17 cellular contexts compared by ENCODE assay signal in genomic region chr5:37777472-37778135, GRCh38.
DNase-seq lines count a peak whose midpoint lies in the region; ATAC-seq and TF ChIP-seq lines count a peak whose summit lies in the region.
"Had no signal": no experiment of that assay in that cellular context is flagged by ENCODE, and none has a peak within 500 bp of the region (broad histone marks: within the 10 kb centered on the region; RNA-seq: fewer than 3 reads in every experiment).

No MANE protein-coding gene starts in this region.

- H3K4me3 ChIP-seq in fibroblast of villous mesenchyme (ENCODE audit: low read depth, low read length) (no peak overlapping the region), smooth muscle cell (no peak overlapping the region), ascending aorta (no peak overlapping the region)
- H3K4me3 ChIP-seq: colonic mucosa, HAP-1, skin epidermis, tibial nerve had no signal

- H3K36me3 ChIP-seq in smooth muscle cell (ENCODE audit: low read depth), result no peaks in the 10 kb centered on the region
- H3K36me3 ChIP-seq in ascending aorta, result no peaks in the 10 kb centered on the region
- H3K36me3 ChIP-seq: colonic mucosa, HAP-1, tibial nerve had no signal

- H3K79me2 ChIP-seq in smooth muscle cell (ENCODE audit: low read depth), result no peaks in the 10 kb centered on the region

- peak overlapping the region; percentile 75 for H3K9ac ChIP-seq in smooth muscle cell (ENCODE audit: low read depth)

- H3K9me3 ChIP-seq in smooth muscle cell (replicated peaks; ENCODE audit: low read depth) (no peaks in the 10 kb centered on the region), ascending aorta (peaks cover 6 to 13% of the 10 kb centered on the region in 2 donors)
- H3K9me3 ChIP-seq: colonic mucosa had no signal

- H3K27me3 ChIP-seq in smooth muscle cell (ENCODE audit: low read depth) (no peaks in the 10 kb centered on the region), ascending aorta (no peaks in the 10 kb centered on the region)
- H3K27me3 ChIP-seq: colonic mucosa, tibial nerve had no signal

- 72% methylated on average over 14 of the region's 14 CpGs for WGBS in smooth muscle cell (ENCODE audit: low lambda C conversion rate)

- DNase-seq in HS-5 (ENCODE audit: low read depth) (peak; percentile 99), SK-N-DZ (ENCODE audit: low spot score) (peak; percentile 64), fibroblast of villous mesenchyme (ENCODE audit: low read depth) (peak; percentile 95), smooth muscle cell (lab: John Stamatoyannopoulos, UW; ENCODE audit: unreplicated experiment) (no peak), GM19240 (ENCODE audit: insufficient read length, low spot score) (no peak), ascending aorta (ENCODE audit: low spot score in 2 of 2) (no peak), NCI-H2081 (lab: John Stamatoyannopoulos, UW) (no peak)
- DNase-seq: colonic mucosa, NCI-H345, SW 1271 had no signal

- H3K27ac ChIP-seq in smooth muscle cell (ENCODE audit: low read depth), result peak overlapping the region; percentile 94
- no peak overlapping the region for H3K27ac ChIP-seq in ascending aorta
- H3K27ac ChIP-seq: C4-2B, epithelial cell of prostate, tibial nerve had no signal

- no peaks in the 10 kb centered on the region for H4K20me1 ChIP-seq in smooth muscle cell (ENCODE audit: low read depth)

- no peaks in the 10 kb centered on the region for H3K4me1 ChIP-seq in smooth muscle cell (ENCODE audit: low read depth)
- no peaks in the 10 kb centered on the region for H3K4me1 ChIP-seq in ascending aorta
- H3K4me1 ChIP-seq: colonic mucosa, HAP-1, tibial nerve had no signal

- H2AFZ ChIP-seq in smooth muscle cell (ENCODE audit: low read depth), result no peak overlapping the region

- no peak for TF ChIP-seq CTCF in fibroblast of villous mesenchyme (IDR thresholded peaks at IDR 0.05; ENCODE audit: insufficient read depth, low read depth, low read length)
- no peak for TF ChIP-seq CTCF in smooth muscle cell (IDR thresholded peaks at IDR 0.05; ENCODE audit: borderline replicate concordance, insufficient read depth, poor library complexity, severe bottlenecking)
- TF ChIP-seq CTCF in ascending aorta (IDR thresholded peaks at IDR 0.05), result no peak

- H3K4me2 ChIP-seq in smooth muscle cell, result peak overlapping the region; percentile 46

- peaks cover 16% of the 10 kb centered on the region for H3F3A ChIP-seq in smooth muscle cell (ENCODE audit: low read depth)

- intact Hi-C loops in ascending aorta (cut with DNase I), result no loop called here

- ATAC-seq in HG03571 (IDR thresholded peaks at IDR 0.05; ENCODE audit: unreplicated experiment), result no peak
- ATAC-seq: activated T-helper 17 cell treated with anti-CD3 and anti-CD28 coated beads, Interleukin-2, amount 50 U/mL, for 72 hours had no signal

Comparison
In these comparisons a context has a peak if more than half of its experiments do, and no peak if none do; other contexts are left out.
1. DNase-seq: peak in HS-5 (single experiment), SK-N-DZ (single experiment) and fibroblast of villous mesenchyme (single experiment); none in smooth muscle cell (single experiment), GM19240 (single experiment), ascending aorta (0 of 2) and NCI-H2081 (0 of 2).